ENCODE assay signal across 8 cellular contexts in genomic region chr21:33265664-33266049, GRCh38. TPM values are rescaled to one million over a fixed set of nuclear protein-coding genes. Genes with fewer than 3 reads are reported as not detected.
DNase-seq lines count a peak whose midpoint lies in the region; ATAC-seq and TF ChIP-seq lines count a peak whose summit lies in the region.

No MANE protein-coding gene starts in this region.

- peak overlapping the region; percentile 59 for H3K9ac ChIP-seq in OCI-LY3 (ENCODE audit: low read length)

- DNase-seq in activated CD4-positive, CD25-positive, alpha-beta regulatory T cell (lab: John Stamatoyannopoulos, UW), result no peak
- DNase-seq in breast epithelium (ENCODE audit: low spot score in 2 of 2) (peak in 1 of 2 donors; percentile 51), islet precursor cell (peak; percentile 71), ACHN (no peak)
- peak; percentile 35 for DNase-seq in stimulated activated naive CD8-positive, alpha-beta T cell treated with anti-CD3 and anti-CD28 coated beads, Interleukin-15, Interleukin-2, amounts not matched to agents 100 U/mL and 50 U/mL, for 24 hours

- intact Hi-C loops in breast epithelium (cut with DNase I; ENCODE audit: low total_unique reads), result no loop called here

- H3K9me3 ChIP-seq in OCI-LY3 (ENCODE audit: insufficient read depth, low read length), result no peaks in the 10 kb centered on the region
- no peaks in the 10 kb centered on the region for H3K9me3 ChIP-seq in breast epithelium

- H2AFZ ChIP-seq in OCI-LY3 (ENCODE audit: low read depth, low read length), result no peak overlapping the region

- H4K20me1 ChIP-seq in OCI-LY3 (ENCODE audit: insufficient read depth, low read length), result peaks cover 9% of the 10 kb centered on the region; the same call in 1 of the 2 replicates

- ATAC-seq in activated CD4-positive, CD25-positive, alpha-beta regulatory T cell treated with anti-CD3 and anti-CD28 coated beads, Interleukin-2, amount 50 U/mL, for 24 hours, result peak; percentile 13 to 17
- peak; percentile 25 for ATAC-seq in HG02759 (IDR thresholded peaks at IDR 0.05; ENCODE audit: unreplicated experiment)
- peak; percentile 17 for ATAC-seq in stimulated activated naive CD8-positive, alpha-beta T cell treated with anti-CD3 and anti-CD28 coated beads, Interleukin-15, Interleukin-2, amounts not matched to agents 100 U/mL and 50 U/mL, for 24 hours

- TF ChIP-seq CTCF in OCI-LY3 (IDR thresholded peaks at IDR 0.05; ENCODE audit: low read depth, low read length), result no peak
- no peak for TF ChIP-seq CTCF in breast epithelium (IDR thresholded peaks at IDR 0.05)

- peaks cover 35% of the 10 kb centered on the region for H3K4me1 ChIP-seq in OCI-LY3 (ENCODE audit: low read length)
- no peaks in the 10 kb centered on the region for H3K4me1 ChIP-seq in breast epithelium

- H3K79me2 ChIP-seq in OCI-LY3 (ENCODE audit: low read length), result peaks cover 12% of the 10 kb centered on the region

- peak overlapping the region; percentile 78 for H3K4me2 ChIP-seq in OCI-LY3 (ENCODE audit: low read length)

- H3K4me3 ChIP-seq in OCI-LY3 (ENCODE audit: low read length) (peak overlapping the region; percentile 78), breast epithelium (peak overlapping the region; percentile 74 to 98 (median 85))

- H3K27ac ChIP-seq in OCI-LY3 (ENCODE audit: low read length), result peak overlapping the region; percentile 47
- peak overlapping the region; percentile 88 to 95 for H3K27ac ChIP-seq in breast epithelium

- peaks cover 17% of the 10 kb centered on the region for H3K36me3 ChIP-seq in OCI-LY3 (replicated peaks; ENCODE audit: low read depth, low read length)
- H3K36me3 ChIP-seq in breast epithelium, result no peaks in the 10 kb centered on the region

- H3K27me3 ChIP-seq in OCI-LY3 (ENCODE audit: low read depth, low read length), result no peaks in the 10 kb centered on the region
- H3K27me3 ChIP-seq in breast epithelium, result no peaks in the 10 kb centered on the region

- no peak for TF ChIP-seq POLR2A in breast epithelium (IDR thresholded peaks at IDR 0.05)

- in situ Hi-C loops in ACHN (cut with HindIII; ENCODE audit: low pct_ligation_motif_present, low pct_unique_long_range_greater_than_20kb, low sequenced_read_pairs), result no loop called here

RNA-seq across cellular contexts. Expression of gene IL10RB, which starts 0.5 kb away (rescaled TPM):
- 10 to 100 TPM; 31.0 to 39.5 (median 31.8) TPM for total RNA-seq in breast epithelium

RNA-seq across cellular contexts. Expression of gene IFNAR2, which starts 35.9 kb away (rescaled TPM):
- 10 to 100 TPM; 10.4 to 16.5 (median 15.1) TPM for total RNA-seq in breast epithelium

RNA-seq across cellular contexts. Expression of gene IFNAR1, which starts 59.1 kb away (rescaled TPM):
- 10 to 100 TPM; 30.2 to 44.8 (median 42.9) TPM for total RNA-seq in breast epithelium

Comparison
In these comparisons a context has a peak if more than half of its experiments do, and no peak if none do; other contexts are left out.
1. DNase-seq: peak in islet precursor cell (single experiment) and stimulated activated naive CD8-positive, alpha-beta T cell treated with anti-CD3 and anti-CD28 coated beads, Interleukin-15, Interleukin-2, amounts not matched to agents 100 U/mL and 50 U/mL, for 24 hours (single experiment); none in activated CD4-positive, CD25-positive, alpha-beta regulatory T cell (0 of 4) and ACHN (single experiment).
2. Peak in every context shown above with its lines, with median percentiles within 50 percentile points of each other: ATAC-seq.